16 cellular contexts compared by ENCODE assay signal in genomic region chr6:157629220-157629619, GRCh38.
DNase-seq lines count a peak whose midpoint lies in the region; ATAC-seq and TF ChIP-seq lines count a peak whose summit lies in the region.
"Had no signal": no experiment of that assay in that cellular context is flagged by ENCODE, and none has a peak within 500 bp of the region (broad histone marks: within the 10 kb centered on the region; RNA-seq: fewer than 3 reads in every experiment).

No MANE protein-coding gene starts in this region.

- H3K27ac ChIP-seq in IMR-90 (ENCODE audit: insufficient read depth, low read length), result no peak overlapping the region
- H3K27ac ChIP-seq: RWPE1 had no signal

- no CpG with 5 or more reads among the region's 10 CpGs for WGBS in IMR-90 (ENCODE audit: extremely low coverage in 2 of 2, insufficient read length in 1 of 2), 2 experiments

- no peak overlapping the region for H3K9ac ChIP-seq in IMR-90 (ENCODE audit: low read depth, low read length)

- H2BK20ac ChIP-seq in IMR-90 (ENCODE audit: low read depth, low read length), result no peak overlapping the region

- H4K8ac ChIP-seq in IMR-90 (ENCODE audit: low read depth in 2 of 2, low read length in 2 of 2), result no peak overlapping the region

- no peak overlapping the region for H3K4me2 ChIP-seq in IMR-90 (ENCODE audit: low read depth, low read length)

- POLR2A ChIA-PET in IMR-90 (lab: Charles Lee; ENCODE audit: unreplicated experiment) (no interaction called here), activated B cell treated with CpG ODN at 0.5 μM for 24 hours (lab: Charles Lee) (interaction anchor here (1.0 kb wide), 1 partner anchor 68 kb away, joined by 8 read pairs; no protein-coding TSS in a partner anchor), Caco-2 (lab: Charles Lee) (no interaction called here)

- H3K23ac ChIP-seq in IMR-90 (ENCODE audit: low read depth, low read length), result no peak overlapping the region

- in situ Hi-C loops in IMR-90 (cut with MboI; ENCODE audit: low sequenced_read_pairs), result no loop called here

- no peak overlapping the region for H4K5ac ChIP-seq in IMR-90 (ENCODE audit: low read depth, low read length)

- H3K9me3 ChIP-seq in IMR-90 (ENCODE audit: control insufficient read depth, insufficient read depth, low read length) (no peaks in the 10 kb centered on the region), Caco-2 (no peaks in the 10 kb centered on the region)
- H3K9me3 ChIP-seq: BE2C had no signal

- no peak overlapping the region for H3K4me3 Mint-ChIP-seq in activated B cell treated with CpG ODN at 0.5 μM for 24 hours
- H3K4me3 Mint-ChIP-seq in Caco-2 (ENCODE audit: unreplicated experiment), result no peak overlapping the region
- H3K4me3 Mint-ChIP-seq: immature natural killer cell, neural crest cell had no signal

- H3K9me1 ChIP-seq in IMR-90 (ENCODE audit: insufficient read depth, low read length), result peaks cover 4% of the 10 kb centered on the region; the same call in 1 of the 2 replicates

- no peak overlapping the region for H2BK5ac ChIP-seq in IMR-90 (ENCODE audit: low read depth, low read length, poor library complexity, severe bottlenecking)

- H4K91ac ChIP-seq in IMR-90 (ENCODE audit: insufficient read depth, low read depth, low read length), result no peak overlapping the region

- peak overlapping the region; percentile 13 for H3K27ac Mint-ChIP-seq in activated B cell treated with CpG ODN at 0.5 μM for 24 hours
- H3K27ac Mint-ChIP-seq in Caco-2 (ENCODE audit: unreplicated experiment), result no peak overlapping the region
- H3K27ac Mint-ChIP-seq: immature natural killer cell had no signal

- no peak for ATAC-seq in IMR-90 (ENCODE audit: low read depth)
- no peak for ATAC-seq in activated B cell treated with CpG ODN at 0.5 μM for 24 hours (ENCODE audit: low read depth)
- ATAC-seq in HG02798 (IDR thresholded peaks at IDR 0.05; ENCODE audit: poor library complexity, unreplicated experiment), result no peak
- no peak for ATAC-seq in GM18505 (IDR thresholded peaks at IDR 0.05; ENCODE audit: unreplicated experiment)
- ATAC-seq: right cardiac atrium had no signal

- intact Hi-C loops in IMR-90 (cut with micrococcal nuclease), result no loop called here
- intact Hi-C loops in activated B cell treated with CpG ODN at 0.5 μM for 24 hours (cut with micrococcal nuclease), result no loop called here
- intact Hi-C loops in Caco-2 (cut with micrococcal nuclease; ENCODE audit: unreplicated experiment), result no loop called here

- TF ChIP-seq RAD21 in IMR-90 (IDR thresholded peaks at IDR 0.05; ENCODE audit: low read length), result no peak

- no peak overlapping the region for H2BK120ac ChIP-seq in IMR-90 (ENCODE audit: low read depth, low read length)

- no peak overlapping the region for H3K4me3 ChIP-seq in IMR-90 (ENCODE audit: insufficient read depth, low read depth, low read length)
- H3K4me3 ChIP-seq in Caco-2 (ENCODE audit: low read depth, low read length), result no peak overlapping the region

- no peak overlapping the region for H2BK15ac ChIP-seq in IMR-90 (ENCODE audit: low read depth, low read length)

- no peaks in the 10 kb centered on the region for H3K9me3 Mint-ChIP-seq in activated B cell treated with CpG ODN at 0.5 μM for 24 hours
- no peaks in the 10 kb centered on the region for H3K9me3 Mint-ChIP-seq in Caco-2 (ENCODE audit: unreplicated experiment)
- H3K9me3 Mint-ChIP-seq: neural crest cell had no signal

- H2AK5ac ChIP-seq in IMR-90 (ENCODE audit: low read depth, low read length), result no peak overlapping the region

- dilution Hi-C loops in IMR-90 (cut with HindIII; ENCODE audit: low sequenced_read_pairs, unreplicated experiment), result no loop called here

- H2AFZ ChIP-seq in IMR-90 (replicated peaks; ENCODE audit: low read length, poor library complexity), result peak overlapping the region; percentile 13

- no peak overlapping the region for H3K4ac ChIP-seq in IMR-90 (ENCODE audit: low read depth, low read length)

- H3K36me3 Mint-ChIP-seq in activated B cell treated with CpG ODN at 0.5 μM for 24 hours (ENCODE audit: low read depth) (peaks cover 14% of the 10 kb centered on the region), Caco-2 (ENCODE audit: insufficient read depth, unreplicated experiment) (peaks cover 5% of the 10 kb centered on the region)

- H3K56ac ChIP-seq in IMR-90 (ENCODE audit: extremely low read depth, insufficient read depth, low read length), result no peak overlapping the region

- CTCF ChIA-PET in IMR-90 (lab: Yijun Ruan, JAX), result interaction anchor here (0.7 kb wide), 1 partner anchor 305 kb away, joined by 3 read pairs; no protein-coding TSS in a partner anchor
- CTCF ChIA-PET in activated B cell treated with CpG ODN at 0.5 μM for 24 hours (lab: Charles Lee), result no interaction called here
- CTCF ChIA-PET in Caco-2 (lab: Charles Lee), result no interaction called here

- no peak overlapping the region for H3K14ac ChIP-seq in IMR-90 (replicated peaks; ENCODE audit: low read depth, low read length)

- no peak for TF ChIP-seq CTCF in IMR-90 (conservative IDR thresholded peaks at IDR 0.05; ENCODE audit: low read depth, low read length)
- no peak for TF ChIP-seq CTCF in activated B cell treated with CpG ODN at 0.5 μM for 24 hours (IDR thresholded peaks at IDR 0.05)
- no peak for TF ChIP-seq CTCF in Caco-2 (IDR thresholded peaks at IDR 0.05; ENCODE audit: insufficient read depth in 1 of 2, low read depth in 1 of 2, low read length in 1 of 2, severe bottlenecking in 1 of 2, unreplicated experiment in 1 of 2)

- no peaks in the 10 kb centered on the region for H3K36me3 ChIP-seq in IMR-90 (ENCODE audit: control insufficient read depth, insufficient read depth, low read length)
- H3K36me3 ChIP-seq in Caco-2 (ENCODE audit: control insufficient read depth, insufficient read depth, low read length), result no peaks in the 10 kb centered on the region
- H3K36me3 ChIP-seq: BE2C had no signal

- TF ChIP-seq POLR2A in IMR-90 (IDR thresholded peaks at IDR 0.05; ENCODE audit: low read depth, low read length) (no peak), GM18505 (IDR thresholded peaks at IDR 0.05; ENCODE audit: borderline replicate concordance, extremely low read depth, insufficient read depth, insufficient read length) (no peak)

- H3K27me3 ChIP-seq in IMR-90 (ENCODE audit: control insufficient read depth, insufficient read depth, low read length), result no peaks in the 10 kb centered on the region
- H3K27me3 ChIP-seq in Caco-2 (replicated peaks; ENCODE audit: control insufficient read depth, insufficient read depth, low read length), result no peaks in the 10 kb centered on the region
- H3K27me3 ChIP-seq: BE2C had no signal

- no peaks in the 10 kb centered on the region for H3K27me3 Mint-ChIP-seq in activated B cell treated with CpG ODN at 0.5 μM for 24 hours
- no peaks in the 10 kb centered on the region for H3K27me3 Mint-ChIP-seq in Caco-2 (ENCODE audit: insufficient read depth, unreplicated experiment)

- H3K4me1 ChIP-seq in IMR-90 (ENCODE audit: control insufficient read depth, insufficient read depth, low read length) (peaks cover 2% of the 10 kb centered on the region; the same call in 1 of the 2 replicates), Caco-2 (no peaks in the 10 kb centered on the region)
- H3K4me1 ChIP-seq: BE2C had no signal

- H2AK9ac ChIP-seq in IMR-90 (replicated peaks; ENCODE audit: low read depth, low read length, poor library complexity), result no peak overlapping the region

- H3K18ac ChIP-seq in IMR-90 (ENCODE audit: low read depth, low read length), result no peak overlapping the region

- H4K20me1 ChIP-seq in IMR-90 (ENCODE audit: insufficient read depth, low read length), result no peaks in the 10 kb centered on the region

- no peaks in the 10 kb centered on the region for H3K79me1 ChIP-seq in IMR-90 (ENCODE audit: low read depth in 1 of 2, low read length in 2 of 2)

- H3K4me1 Mint-ChIP-seq in activated B cell treated with CpG ODN at 0.5 μM for 24 hours (peaks cover 17% of the 10 kb centered on the region), Caco-2 (ENCODE audit: low read depth, unreplicated experiment) (peaks cover 9% of the 10 kb centered on the region)
- H3K4me1 Mint-ChIP-seq: immature natural killer cell had no signal

- BruUV-seq in IMR-90 (replicated peaks; lab: Mats Ljungman, UMichigan) (no TSS peak), Caco-2 (replicated peaks; lab: Mats Ljungman, UMichigan) (no TSS peak)

- DNase-seq in CMK (ENCODE audit: low read depth), result peak; percentile 42
- DNase-seq in IMR-90, result peak; percentile 41
- DNase-seq in activated B cell treated with CpG ODN at 0.5 μM for 24 hours, result no peak
- peak; percentile 73 for DNase-seq in iris pigment epithelial cell (ENCODE audit: low read depth)
- no peak for DNase-seq in central memory CD4-positive, alpha-beta T cell
- no peak for DNase-seq in Caco-2
- DNase-seq: activated naive CD4-positive, alpha-beta T cell treated with anti-CD3 and anti-CD28 coated beads, Interleukin-2, amount 50 U/mL, for 16 hours; BE2C; DMS153; immature natural killer cell; NCI-H1048; right cardiac atrium had no signal

TF ChIP-seq in IMR-90, 13 proteins besides CTCF, POLR2A, EP300 and RAD21 (continues in another document):
- TF ChIP-seq MAZ (IDR thresholded peaks at IDR 0.05; ENCODE audit: borderline replicate concordance, low read depth, low read length) (no peak), RFX5 (IDR thresholded peaks at IDR 0.05; ENCODE audit: low read depth, low read length) (no peak), CHD1 (IDR thresholded peaks at IDR 0.05; ENCODE audit: low read depth, low read length) (no peak), CEBPB (IDR thresholded peaks at IDR 0.05; ENCODE audit: low read depth, low read length) (no peak), FOS (IDR thresholded peaks at IDR 0.05; ENCODE audit: low read depth, low read length) (no peak), NFE2L2 (IDR thresholded peaks at IDR 0.05; ENCODE audit: low read depth, low read length) (no peak), USF2 (IDR thresholded peaks at IDR 0.05; ENCODE audit: low read depth, low read length) (no peak), BHLHE40 (IDR thresholded peaks at IDR 0.05; ENCODE audit: low read depth, low read length) (no peak), SMC3 (IDR thresholded peaks at IDR 0.05; ENCODE audit: low read depth, low read length) (no peak)

Comparison
In these comparisons a context has a peak if more than half of its experiments do, and no peak if none do; other contexts are left out.
1. DNase-seq: peak in CMK (single experiment), IMR-90 (single experiment) and iris pigment epithelial cell (single experiment); none in activated B cell treated with CpG ODN at 0.5 μM for 24 hours (single experiment), central memory CD4-positive, alpha-beta T cell (single experiment) and Caco-2 (0 of 2).